ENCODE assay signal across 8 cellular contexts in the genomic region with DNA sequence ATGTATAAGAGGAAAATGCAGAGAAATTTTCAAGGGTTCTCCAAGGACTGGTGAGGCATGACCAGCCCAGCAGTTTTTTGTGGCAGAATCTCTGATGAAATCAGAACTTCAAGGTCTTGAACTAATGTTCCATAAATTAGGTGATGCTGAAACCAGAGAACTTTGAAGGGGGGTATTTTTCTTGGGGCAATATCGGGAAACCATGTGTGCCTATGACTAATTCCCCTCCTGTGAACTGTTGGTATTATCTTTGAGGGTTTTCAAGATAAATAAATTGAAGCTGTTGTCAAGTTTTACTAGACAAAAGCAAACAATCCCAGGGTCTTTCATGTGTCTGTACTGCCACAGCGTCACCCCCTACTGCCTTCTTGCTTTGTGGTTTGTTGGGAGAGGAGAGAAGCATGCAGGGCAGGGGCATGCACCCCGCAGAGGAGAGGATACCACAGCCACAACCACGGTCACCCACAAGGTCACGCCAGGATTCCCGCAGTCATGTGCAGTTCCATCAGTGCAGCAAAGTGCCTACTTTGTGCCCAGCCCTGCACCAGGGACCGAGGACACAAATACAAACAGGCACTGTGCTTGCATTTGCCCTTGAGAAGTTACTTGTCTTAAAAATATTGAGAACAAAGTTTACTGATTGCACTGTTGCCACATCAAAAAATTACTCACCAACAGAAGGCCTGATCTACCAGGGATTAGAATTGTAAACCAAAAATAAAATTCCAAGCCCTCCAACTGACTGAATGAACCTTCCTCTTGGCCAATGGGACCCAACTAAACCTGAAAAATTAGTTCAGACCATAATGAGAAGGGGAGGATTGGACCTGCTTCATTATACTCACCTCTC.
A peak's percentile ranks its signal among the peaks of the same experiment; 100 is the strongest.
DNase-seq lines count a peak whose midpoint lies in the region; ATAC-seq, FAIRE-seq and TF ChIP-seq lines count a peak whose summit lies in the region.

No MANE protein-coding gene starts in this region.

- H3K9me3 ChIP-seq in K562 (replicated peaks; ENCODE audit: control insufficient read depth, insufficient read depth, low read depth, low read length) (no peaks in the 10 kb centered on the region; the same call in 1 of the 2 replicates), esophagus squamous epithelium (no peaks in the 10 kb centered on the region)

- H3K4me3 Mint-ChIP-seq in GM23338: no peak overlapping the region

- H3K79me2 ChIP-seq in GM23338 (replicated peaks; ENCODE audit: insufficient read depth) (no peaks in the 10 kb centered on the region), K562 (ENCODE audit: control insufficient read depth, insufficient read depth, low read length) (peaks cover 10% of the 10 kb centered on the region)

- peaks cover 12% of the 10 kb centered on the region; the same call in 2 of the 3 replicates for H3K4me1 Mint-ChIP-seq in GM23338

- no peaks in the 10 kb centered on the region for H3K9me1 ChIP-seq in K562 (ENCODE audit: control insufficient read depth, insufficient read depth, low read length)

- H3K27ac ChIP-seq in GM23338 (ENCODE audit: low read depth) (no peak overlapping the region), K562 (ENCODE audit: extremely low read depth, low read depth, low read length) (no peak overlapping the region), esophagus squamous epithelium (no peak overlapping the region)

- peaks cover 16% of the 10 kb centered on the region for H3K9me2 ChIP-seq in GM23338 (ENCODE audit: insufficient read depth)

- CTCF ChIA-PET in K562 (lab: Yijun Ruan, JAX; ENCODE audit: low intra/inter-chr PET ratio): no interaction called here

- H3K4me3 ChIP-seq in GM23338 (no peak overlapping the region), K562 (no peak overlapping the region), esophagus squamous epithelium (no peak overlapping the region)

- ATAC-seq in GM23338: no peak
- peak; percentile 53; the same call in 2 of the 3 replicates for ATAC-seq in K562
- peak; percentile 51 for ATAC-seq in sciatic nerve

- no peak overlapping the region for H3K9ac ChIP-seq in K562 (ENCODE audit: insufficient read depth in 1 of 2, low read depth in 2 of 2, low read length in 2 of 2)

- peak; percentile 11 for FAIRE-seq in K562 (lab: Jason Lieb, UNC)

- H3K27ac Mint-ChIP-seq in GM23338: no peak overlapping the region

- no peak for TF ChIP-seq CTCF in GM23338 (conservative IDR thresholded peaks at IDR 0.05; ENCODE audit: low read depth in 2 of 2)
- TF ChIP-seq CTCF in K562 (IDR thresholded peaks at IDR 0.05 in 2 of 3, conservative IDR thresholded peaks at IDR 0.05 in 1 of 3; ENCODE audit: insufficient read depth in 2 of 3, low read depth in 1 of 3, low read length in 3 of 3): no peak
- TF ChIP-seq CTCF in esophagus squamous epithelium (IDR thresholded peaks at IDR 0.05): no peak

- H3K4me1 ChIP-seq in GM23338 (ENCODE audit: insufficient read depth) (peaks cover 12% of the 10 kb centered on the region), K562 (replicated peaks in 1 of 2; ENCODE audit: control insufficient read depth in 2 of 2, insufficient read depth in 2 of 2, low read length in 2 of 2) (peaks cover 0 to 14% of the 10 kb centered on the region in 2 experiments; a peak in 4 of 5 replicates), esophagus squamous epithelium (peaks cover 0 to 24% (median 7%) of the 10 kb centered on the region in 3 donors)

- 48% methylated on average over 7 of the region's 7 CpGs for WGBS in K562 (ENCODE audit: insufficient coverage, low coverage, missing lambda C conversion rate)
- WGBS in esophagus squamous epithelium, 2 donors: 82 to 84% methylated on average over 7 of the region's 7 CpGs

- TF ChIP-seq EP300 in K562 (IDR thresholded peaks at IDR 0.05; ENCODE audit: low read length): no peak

- no peak overlapping the region for H3K4me2 ChIP-seq in GM23338
- H3K4me2 ChIP-seq in K562 (ENCODE audit: insufficient read depth, low read length): no peak overlapping the region

- no TSS peak for BruUV-seq in K562 (replicated peaks; lab: Mats Ljungman, UMichigan)

- intact Hi-C loops in K562 (cut with micrococcal nuclease) (no loop called here), sciatic nerve (cut with DNase I) (no loop called here), esophagus squamous epithelium (cut with DNase I) (no loop called here)

- no peaks in the 10 kb centered on the region; the same call in 2 of the 3 replicates for H3K36me3 Mint-ChIP-seq in GM23338 (ENCODE audit: low read depth)

- POLR2A ChIA-PET in K562 (lab: Yijun Ruan, JAX): interaction anchor here (1.2 to 2.0 kb wide), 2 partner anchors 8 to 15 kb away, joined by 4 to 5 read pairs; no protein-coding TSS in a partner anchor

- DNase-seq in GM23338 (ENCODE audit: low spot score) (no peak), NCI-H510A treated with DMSO at 0.1 percent for 48 hours (lab: John Stamatoyannopoulos, UW) (peak; percentile 79), K562 (ENCODE audit: extremely low read depth in 1 of 4, low spot score in 3 of 4) (no peak), sciatic nerve (ENCODE audit: low spot score) (no peak), esophagus squamous epithelium (lab: John Stamatoyannopoulos, UW) (no peak), NCI-H446 (lab: John Stamatoyannopoulos, UW) (no peak), OCI-M2 (lab: John Stamatoyannopoulos, UW; ENCODE audit: unreplicated experiment) (no peak), SHP77 (lab: John Stamatoyannopoulos, UW) (no peak)

- in situ Hi-C loops in K562 (cut with MboI): no loop called here

- H3K36me3 ChIP-seq in GM23338 (ENCODE audit: insufficient read depth) (no peaks in the 10 kb centered on the region), K562 (ENCODE audit: control insufficient read depth, insufficient read depth, low read length) (peaks cover 10% of the 10 kb centered on the region; the same call in 2 of the 3 replicates), esophagus squamous epithelium (no peaks in the 10 kb centered on the region)

- no peaks in the 10 kb centered on the region for H3K27me3 Mint-ChIP-seq in GM23338 (ENCODE audit: insufficient read depth, low read depth, poor library complexity)

- TF ChIP-seq POLR2A in K562 (conservative IDR thresholded peaks at IDR 0.05) (no peak), esophagus squamous epithelium (IDR thresholded peaks at IDR 0.05) (no peak)

- H4K20me1 ChIP-seq in GM23338 (replicated peaks; ENCODE audit: insufficient read depth): no peaks in the 10 kb centered on the region
- no peaks in the 10 kb centered on the region for H4K20me1 ChIP-seq in K562 (replicated peaks; ENCODE audit: control insufficient read depth, insufficient read depth, low read length)

- H3K9me3 Mint-ChIP-seq in GM23338: no peaks in the 10 kb centered on the region

- H3K27me3 ChIP-seq in GM23338 (ENCODE audit: insufficient read depth): no peaks in the 10 kb centered on the region
- no peaks in the 10 kb centered on the region for H3K27me3 ChIP-seq in K562 (ENCODE audit: control insufficient read depth in 2 of 2, insufficient read depth in 2 of 2, low read length in 2 of 2)
- no peaks in the 10 kb centered on the region for H3K27me3 ChIP-seq in esophagus squamous epithelium

- H3F3A ChIP-seq in GM23338 (replicated peaks; ENCODE audit: low read depth): no peaks in the 10 kb centered on the region

- H2AFZ ChIP-seq in GM23338 (0 out of 2 replicates have a peak overlapping the region, but pooled peaks have one; percentile 63), K562 (ENCODE audit: low read depth, low read length) (no peak overlapping the region)

- TF ChIP-seq RAD21 in K562 (CRISPR knock-in tag; conservative IDR thresholded peaks at IDR 0.05 in 1 of 2, IDR thresholded peaks at IDR 0.05 in 1 of 2): no peak

TF ChIP-seq in GM23338, 12 proteins besides CTCF, POLR2A, EP300 and RAD21:
- TF ChIP-seq CREB1 (CRISPR knock-in tag; IDR thresholded peaks at IDR 0.05; ENCODE audit: low read depth): no peak

TF ChIP-seq in K562, 482 proteins besides CTCF, POLR2A, EP300 and RAD21 (continues in another document):
- TF ChIP-seq HOXB6 (CRISPR knock-in tag; IDR thresholded peaks at IDR 0.05; ENCODE audit: borderline replicate concordance): no peak
- TF ChIP-seq SMARCE1 (IDR thresholded peaks at IDR 0.05): no peak
- TF ChIP-seq, protein P1, sequence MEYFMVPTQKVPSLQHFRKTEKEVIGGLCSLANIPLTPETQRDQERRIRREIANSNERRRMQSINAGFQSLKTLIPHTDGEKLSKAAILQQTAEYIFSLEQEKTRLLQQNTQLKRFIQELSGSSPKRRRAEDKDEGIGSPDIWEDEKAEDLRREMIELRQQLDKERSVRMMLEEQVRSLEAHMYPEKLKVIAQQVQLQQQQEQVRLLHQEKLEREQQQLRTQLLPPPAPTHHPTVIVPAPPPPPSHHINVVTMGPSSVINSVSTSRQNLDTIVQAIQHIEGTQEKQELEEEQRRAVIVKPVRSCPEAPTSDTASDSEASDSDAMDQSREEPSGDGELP (CRISPR knock-in tag; IDR thresholded peaks at IDR 0.05; ENCODE audit: borderline replicate concordance): no peak
- no peak for TF ChIP-seq NEUROD1 (IDR thresholded peaks at IDR 0.05; ENCODE audit: borderline replicate concordance, low read depth, low read length, partially characterized antibody)
- TF ChIP-seq CSDE1 (IDR thresholded peaks at IDR 0.05): no peak
- TF ChIP-seq RBM15 (IDR thresholded peaks at IDR 0.05; ENCODE audit: insufficient read depth, low read length): no peak
- TF ChIP-seq CTBP1 (IDR thresholded peaks at IDR 0.05; ENCODE audit: borderline replicate concordance): no peak
- TF ChIP-seq KDM1A (IDR thresholded peaks at IDR 0.05): no peak
- TF ChIP-seq, protein P2, sequence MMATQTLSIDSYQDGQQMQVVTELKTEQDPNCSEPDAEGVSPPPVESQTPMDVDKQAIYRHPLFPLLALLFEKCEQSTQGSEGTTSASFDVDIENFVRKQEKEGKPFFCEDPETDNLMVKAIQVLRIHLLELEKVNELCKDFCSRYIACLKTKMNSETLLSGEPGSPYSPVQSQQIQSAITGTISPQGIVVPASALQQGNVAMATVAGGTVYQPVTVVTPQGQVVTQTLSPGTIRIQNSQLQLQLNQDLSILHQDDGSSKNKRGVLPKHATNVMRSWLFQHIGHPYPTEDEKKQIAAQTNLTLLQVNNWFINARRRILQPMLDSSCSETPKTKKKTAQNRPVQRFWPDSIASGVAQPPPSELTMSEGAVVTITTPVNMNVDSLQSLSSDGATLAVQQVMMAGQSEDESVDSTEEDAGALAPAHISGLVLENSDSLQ (IDR thresholded peaks at IDR 0.05): no peak
- TF ChIP-seq PHF8 (IDR thresholded peaks at IDR 0.05; ENCODE audit: borderline replicate concordance, low read length): no peak
- no peak for TF ChIP-seq MIER1 (IDR thresholded peaks at IDR 0.05; ENCODE audit: low read depth)
- TF ChIP-seq ZNF76 (CRISPR knock-in tag; IDR thresholded peaks at IDR 0.05; ENCODE audit: borderline replicate concordance): no peak
- TF ChIP-seq NFRKB (IDR thresholded peaks at IDR 0.05; ENCODE audit: low read depth): no peak
- no peak for TF ChIP-seq KLF10 (CRISPR knock-in tag; IDR thresholded peaks at IDR 0.05)
- no peak for TF ChIP-seq SETDB1 (IDR thresholded peaks at IDR 0.05; ENCODE audit: low read length)
- no peak for TF ChIP-seq ZNF584 (CRISPR knock-in tag; IDR thresholded peaks at IDR 0.05; ENCODE audit: low read depth)
- TF ChIP-seq ZFPM2 (CRISPR knock-in tag; IDR thresholded peaks at IDR 0.05): no peak
- no peak for TF ChIP-seq MEF2D (tag; conservative IDR thresholded peaks at IDR 0.05; ENCODE audit: low read depth)
